26 cellular contexts compared by ENCODE assay signal in genomic region chr6:3421145-3421544, GRCh38. TPM values are rescaled to one million over a fixed set of nuclear protein-coding genes. Genes with fewer than 3 reads are reported as not detected.
DNase-seq lines count a peak whose midpoint lies in the region; ATAC-seq and TF ChIP-seq lines count a peak whose summit lies in the region.
"Had no signal": no experiment of that assay in that cellular context is flagged by ENCODE, and none has a peak within 500 bp of the region (broad histone marks: within the 10 kb centered on the region; RNA-seq: fewer than 3 reads in every experiment).

No MANE protein-coding gene starts in this region.

- peaks cover 87% of the 10 kb centered on the region for H3K4me1 ChIP-seq in GM23338 (ENCODE audit: insufficient read depth)
- H3K4me1 ChIP-seq in hepatocyte (ENCODE audit: insufficient read depth) = peaks cover 20% of the 10 kb centered on the region
- H3K4me1 ChIP-seq: BE2C had no signal

- TF ChIP-seq CTCF in GM23338 (conservative IDR thresholded peaks at IDR 0.05; ENCODE audit: low read depth in 2 of 2) (no peak), WTC11 (IDR thresholded peaks at IDR 0.05) (no peak), hepatocyte (IDR thresholded peaks at IDR 0.05; ENCODE audit: poor library complexity) (no peak), GM10266 (IDR thresholded peaks at IDR 0.05; ENCODE audit: control insufficient read depth, insufficient read depth, low read depth, missing control alignments) (no peak)
- TF ChIP-seq CTCF in activated CD8-positive, alpha-beta T cell treated with anti-CD3 and anti-CD28 coated beads for 36 hours (IDR thresholded peaks at IDR 0.05) = no peak

- no peak for DNase-seq in GM23338 (ENCODE audit: low spot score)
- DNase-seq in WTC11 (ENCODE audit: low spot score) = no peak
- no peak for DNase-seq in hepatocyte (ENCODE audit: low spot score)
- no peak for DNase-seq in activated CD8-positive, alpha-beta T cell treated with anti-CD3 and anti-CD28 coated beads for 36 hours
- no peak for DNase-seq in NCI-H2081 treated with DMSO at 0.1 percent for 48 hours (lab: John Stamatoyannopoulos, UW)
- DNase-seq in GM10266 (ENCODE audit: extremely low spot score) = no peak
- DNase-seq: ACHN; BE2C; Calu3; CD8-positive, alpha-beta memory T cell; DMS79 treated with DMSO at 0.1 percent for 48 hours; GF-D8; HFFc6; NCI-H1092; NCI-H1417 treated with DMSO at 0.1 percent for 48 hours; NCI-H1694 treated with DMSO at 0.1 percent for 48 hours; NCI-H2081; NCI-H2171; NCI-H226; NCI-H510A; NCI-H69 had no signal

- no peaks in the 10 kb centered on the region for H3K9me3 Mint-ChIP-seq in GM23338
- H3K9me3 Mint-ChIP-seq in WTC11 = no peaks in the 10 kb centered on the region
- H3K9me3 Mint-ChIP-seq in activated CD8-positive, alpha-beta T cell treated with anti-CD3 and anti-CD28 coated beads for 36 hours = no peaks in the 10 kb centered on the region
- H3K9me3 Mint-ChIP-seq: HFFc6, IgD-negative memory B cell had no signal

- peaks cover 92% of the 10 kb centered on the region for H3K4me1 Mint-ChIP-seq in GM23338
- H3K4me1 Mint-ChIP-seq in WTC11 = peaks cover 94% of the 10 kb centered on the region
- H3K4me1 Mint-ChIP-seq in activated CD8-positive, alpha-beta T cell treated with anti-CD3 and anti-CD28 coated beads for 36 hours (ENCODE audit: low read depth) = no peaks in the 10 kb centered on the region
- H3K4me1 Mint-ChIP-seq: CD14-positive monocyte; CD8-positive, alpha-beta memory T cell; IgD-negative memory B cell had no signal

- WGBS in hepatocyte (ENCODE audit: low lambda C conversion rate, missing lambda C conversion rate) = 96% methylated on average over 3 of the region's 3 CpGs

- H3K36me3 Mint-ChIP-seq in GM23338 (ENCODE audit: low read depth) (peaks cover 10% of the 10 kb centered on the region; the same call in 2 of the 3 replicates), WTC11 (no peaks in the 10 kb centered on the region)
- H3K36me3 Mint-ChIP-seq in activated CD8-positive, alpha-beta T cell treated with anti-CD3 and anti-CD28 coated beads for 36 hours (ENCODE audit: low read depth) = no peaks in the 10 kb centered on the region
- H3K36me3 Mint-ChIP-seq: CD14-positive monocyte; CD8-positive, alpha-beta memory T cell had no signal

- H3K27me3 ChIP-seq in GM23338 (ENCODE audit: insufficient read depth) = no peaks in the 10 kb centered on the region
- no peaks in the 10 kb centered on the region for H3K27me3 ChIP-seq in hepatocyte

- H3K4me3 Mint-ChIP-seq in GM23338 = no peak overlapping the region
- H3K4me3 Mint-ChIP-seq in WTC11 = no peak overlapping the region
- no peak overlapping the region for H3K4me3 Mint-ChIP-seq in activated CD8-positive, alpha-beta T cell treated with anti-CD3 and anti-CD28 coated beads for 36 hours
- H3K4me3 Mint-ChIP-seq: CD8-positive, alpha-beta memory T cell; HFFc6; IgD-negative memory B cell had no signal

- H3K27ac ChIP-seq in GM23338 (ENCODE audit: low read depth) (no peak overlapping the region), hepatocyte (peak overlapping the region; percentile 50)

- H3K4me3 ChIP-seq in GM23338 (no peak overlapping the region), hepatocyte (no peak overlapping the region)
- H3K4me3 ChIP-seq: HAP-1 had no signal

- H3K27me3 Mint-ChIP-seq in GM23338 (ENCODE audit: insufficient read depth, low read depth, poor library complexity) (peaks cover 3% of the 10 kb centered on the region), WTC11 (ENCODE audit: low read depth) (no peaks in the 10 kb centered on the region)
- peaks cover 13% of the 10 kb centered on the region for H3K27me3 Mint-ChIP-seq in activated CD8-positive, alpha-beta T cell treated with anti-CD3 and anti-CD28 coated beads for 36 hours

- no peaks in the 10 kb centered on the region for H3K9me2 ChIP-seq in GM23338 (ENCODE audit: insufficient read depth)
- no peaks in the 10 kb centered on the region for H3K9me2 ChIP-seq in hepatocyte (replicated peaks; ENCODE audit: insufficient read depth)

- peak overlapping the region; percentile 92 for H3K27ac Mint-ChIP-seq in GM23338
- H3K27ac Mint-ChIP-seq in WTC11 = peak overlapping the region; percentile 83
- no peak overlapping the region for H3K27ac Mint-ChIP-seq in activated CD8-positive, alpha-beta T cell treated with anti-CD3 and anti-CD28 coated beads for 36 hours
- H3K27ac Mint-ChIP-seq: CD14-positive monocyte; CD8-positive, alpha-beta memory T cell; HFFc6; IgD-negative memory B cell had no signal

- CTCF ChIA-PET in WTC11 (lab: Charles Lee) = interaction anchor here (3.5 kb wide), 1 partner anchor 10 kb away, joined by 14 read pairs; no protein-coding TSS in a partner anchor
- CTCF ChIA-PET in activated CD8-positive, alpha-beta T cell treated with anti-CD3 and anti-CD28 coated beads for 36 hours (lab: Charles Lee) = interaction anchor here (1.8 kb wide), 1 partner anchor 10 kb away, joined by 8 read pairs; no protein-coding TSS in a partner anchor

- H4K20me1 ChIP-seq in GM23338 (replicated peaks; ENCODE audit: insufficient read depth) (no peaks in the 10 kb centered on the region), hepatocyte (ENCODE audit: insufficient read depth, poor library complexity, severe bottlenecking) (no peaks in the 10 kb centered on the region)

- no peaks in the 10 kb centered on the region for H3K9me3 ChIP-seq in hepatocyte (ENCODE audit: low read depth)
- H3K9me3 ChIP-seq: BE2C, HAP-1 had no signal

- POLR2A ChIA-PET in WTC11 (lab: Charles Lee) = interaction anchor here (0.7 kb wide), 1 partner anchor 91 kb away, joined by 3 read pairs; no protein-coding TSS in a partner anchor
- POLR2A ChIA-PET in activated CD8-positive, alpha-beta T cell treated with anti-CD3 and anti-CD28 coated beads for 36 hours (lab: Charles Lee) = no interaction called here

- H2AFZ ChIP-seq in GM23338 (no peak overlapping the region), hepatocyte (no peak overlapping the region)

- peaks cover 65% of the 10 kb centered on the region for H3K79me2 ChIP-seq in GM23338 (replicated peaks; ENCODE audit: insufficient read depth)
- H3K79me2 ChIP-seq in hepatocyte = peaks cover 16% of the 10 kb centered on the region

- ATAC-seq in GM23338 (no peak), WTC11 (no peak), GM18519 (IDR thresholded peaks at IDR 0.05; ENCODE audit: low FRiP score, unreplicated experiment) (no peak)
- no peak for ATAC-seq in activated CD8-positive, alpha-beta T cell treated with anti-CD3 and anti-CD28 coated beads for 36 hours

- H3F3A ChIP-seq in GM23338 (replicated peaks; ENCODE audit: low read depth) = peaks cover 20% of the 10 kb centered on the region

- H3K36me3 ChIP-seq in GM23338 (ENCODE audit: insufficient read depth) = no peaks in the 10 kb centered on the region
- H3K36me3 ChIP-seq in hepatocyte (replicated peaks; ENCODE audit: insufficient read depth, low read depth) = no peaks in the 10 kb centered on the region
- H3K36me3 ChIP-seq: BE2C, HAP-1 had no signal

- H3K4me2 ChIP-seq in GM23338 (no peak overlapping the region), hepatocyte (no peak overlapping the region)

- intact Hi-C loops in activated CD8-positive, alpha-beta T cell treated with anti-CD3 and anti-CD28 coated beads for 36 hours (cut with micrococcal nuclease) = no loop called here

TF ChIP-seq in WTC11, 78 proteins besides CTCF, POLR2A, EP300 and RAD21 (continues in another document):
- TF ChIP-seq AFF4 (CRISPR knock-in tag; IDR thresholded peaks at IDR 0.05; ENCODE audit: borderline replicate concordance) = no peak
- TF ChIP-seq ZNF423 (CRISPR knock-in tag; IDR thresholded peaks at IDR 0.05) = no peak
- no peak for TF ChIP-seq NR3C1 (CRISPR knock-in tag; conservative IDR thresholded peaks at IDR 0.05; ENCODE audit: low read depth)
- no peak for TF ChIP-seq ZNF396 (CRISPR knock-in tag; IDR thresholded peaks at IDR 0.05; ENCODE audit: borderline replicate concordance)
- no peak for TF ChIP-seq NR2C2 (CRISPR knock-in tag; IDR thresholded peaks at IDR 0.05)
- no peak for TF ChIP-seq FOXK1 (CRISPR knock-in tag; IDR thresholded peaks at IDR 0.05)
- no peak for TF ChIP-seq ATF3 (CRISPR knock-in tag; conservative IDR thresholded peaks at IDR 0.05)

RNA-seq across cellular contexts. Expression of gene SLC22A23, which starts 35.7 kb away (rescaled TPM):
- 38.3 TPM in 2 replicates for total RNA-seq in GM23338 (2014; rRNA removed; shearing (Covaris generic))
- polyA plus RNA-seq in GM23338 (2016; fragmentation: Nextera tagmentation; extraction: Ambion mirVana) = 6.1 and 7.0 TPM in 2 replicates
- 33.6 to 38.2 TPM (median 33.8 TPM) in 3 replicates for total RNA-seq in WTC11 (2021)
- total RNA-seq in hepatocyte = 14.0 and 14.8 TPM in 2 replicates
- 13.1 and 14.3 TPM in 2 replicates for polyA plus RNA-seq in hepatocyte
- under 1 TPM; 0.16 to 0.34 TPM for total RNA-seq in activated CD8-positive, alpha-beta T cell treated with anti-CD3 and anti-CD28 coated beads for 36 hours
- total RNA-seq: OCI-LY7 had no signal
- polyA plus RNA-seq: CD14-positive monocyte had no signal

Comparison
In these comparisons a context has a peak if more than half of its experiments do, and no peak if none do; other contexts are left out.
1. RNA of gene SLC22A23, which starts 35.7 kb away (total RNA-seq): 38.3 TPM in GM23338, 33.6 to 38.2 TPM in WTC11 and 14.0 to 14.8 TPM in hepatocyte; 0.16 to 0.34 TPM in activated CD8-positive, alpha-beta T cell treated with anti-CD3 and anti-CD28 coated beads for 36 hours; every median in the first group is over 10 times any median in the second.